ENCODE assay signal across 12 cellular contexts in the genomic region with DNA sequence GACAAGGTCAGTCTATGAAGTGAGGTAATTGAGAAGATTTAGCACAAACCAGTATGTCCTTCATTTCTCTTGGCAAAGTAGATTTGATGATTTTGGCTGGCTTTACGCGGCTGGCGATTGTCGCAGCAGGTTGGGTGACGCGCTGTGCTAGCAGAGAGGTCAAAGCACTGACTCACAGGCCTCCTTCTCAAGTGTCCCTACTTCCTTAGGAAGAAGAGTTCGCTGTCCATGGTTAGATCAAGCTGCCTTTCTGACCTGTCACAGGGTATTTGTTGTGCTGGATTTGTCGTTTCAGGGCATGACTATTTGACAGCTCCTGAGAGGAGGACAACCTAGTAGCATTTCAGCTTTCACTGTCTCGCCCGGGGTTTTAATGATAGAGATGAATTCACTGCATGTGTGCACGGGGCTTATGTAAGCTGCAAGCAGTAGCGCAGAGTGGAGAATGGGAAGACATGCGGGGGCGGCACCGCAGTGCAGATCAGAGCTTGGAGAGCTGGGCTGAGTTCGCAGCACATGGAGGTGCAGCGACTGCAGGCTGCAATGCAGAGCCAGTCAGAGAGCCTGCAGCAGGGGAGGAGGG. TPM values are rescaled to one million over a fixed set of nuclear protein-coding genes. Genes with fewer than 3 reads are reported as not detected.
DNase-seq lines count a peak whose midpoint lies in the region; ATAC-seq and TF ChIP-seq lines count a peak whose summit lies in the region.
"Had no signal": no experiment of that assay in that cellular context is flagged by ENCODE, and none has a peak within 500 bp of the region (broad histone marks: within the 10 kb centered on the region; RNA-seq: fewer than 3 reads in every experiment).

No MANE protein-coding gene starts in this region.

- no peaks in the 10 kb centered on the region for H3K79me1 ChIP-seq in H9 (ENCODE audit: insufficient read depth, low read depth, low read length, poor library complexity, severe bottlenecking)

- no peak overlapping the region for H3K56ac ChIP-seq in H9 (ENCODE audit: insufficient read length, low read depth, low read length)

- H4K5ac ChIP-seq in H9 (ENCODE audit: insufficient read length, low read depth, low read length) = no peak overlapping the region

- H3K9ac ChIP-seq in H9 (ENCODE audit: extremely low read depth, insufficient read length, low read length) (no peak overlapping the region), iPS-15b (ENCODE audit: low read depth, low read length) (no peak overlapping the region)

- H3K9me3 ChIP-seq in H9 (ENCODE audit: control insufficient read depth, low read depth, low read length) (no peaks in the 10 kb centered on the region), iPS-15b (ENCODE audit: control insufficient read depth, insufficient read depth, low read length) (no peaks in the 10 kb centered on the region)
- no peaks in the 10 kb centered on the region for H3K9me3 ChIP-seq in CD8-positive, alpha-beta T cell (ENCODE audit: low read length)

- H2BK20ac ChIP-seq in H9 (ENCODE audit: low read depth, low read length, poor library complexity, severe bottlenecking) = no peak overlapping the region

- H3K14ac ChIP-seq in H9 (ENCODE audit: insufficient read depth, low read length) = no peak overlapping the region

- intact Hi-C loops in CD8-positive, alpha-beta T cell (cut with DNase I, micrococcal nuclease) = loop anchor here (5.0 to 10.0 kb wide), 2 partner anchors 723 to 1196 kb away; no protein-coding TSS in a partner anchor

- H2BK15ac ChIP-seq in H9 (ENCODE audit: low read depth, low read length) = no peak overlapping the region

- H3K27ac ChIP-seq in H9 (ENCODE audit: insufficient read length, low read depth, low read length) = no peak overlapping the region
- no peak overlapping the region for H3K27ac ChIP-seq in CD8-positive, alpha-beta T cell (ENCODE audit: low read depth, low read length)

- no peak overlapping the region for H3K4me2 ChIP-seq in H9 (ENCODE audit: insufficient read depth, insufficient read length, low read length)

- H3K4me1 Mint-ChIP-seq in H9 = peaks cover 6 to 11% of the 10 kb centered on the region in 2 experiments
- no peaks in the 10 kb centered on the region for H3K4me1 Mint-ChIP-seq in CD8-positive, alpha-beta T cell (ENCODE audit: low read depth)

- no peak overlapping the region for H2BK5ac ChIP-seq in H9 (ENCODE audit: insufficient read length, low read length)

- no CpG with 5 or more reads among the region's 17 CpGs for WGBS in H9 (ENCODE audit: extremely low coverage, insufficient read length, low lambda C conversion rate)

- CTCF ChIA-PET in CD8-positive, alpha-beta T cell (lab: Charles Lee) = interaction anchor here (1.6 kb wide), 1 partner anchor 937 kb away, joined by 4 read pairs; no protein-coding TSS in a partner anchor

- no peak overlapping the region for H3K23ac ChIP-seq in H9 (ENCODE audit: insufficient read length, low read depth, low read length)

- no peaks in the 10 kb centered on the region for H3K9me3 Mint-ChIP-seq in H9
- H3K9me3 Mint-ChIP-seq in CD8-positive, alpha-beta T cell = no peaks in the 10 kb centered on the region
- H3K9me3 Mint-ChIP-seq: activated T-cell treated with anti-CD3 and anti-CD28 coated beads, Interleukin-2, amount 50 U/mL, for 4 hours had no signal

- POLR2A ChIA-PET in CD8-positive, alpha-beta T cell (lab: Charles Lee) = no interaction called here

- H3K79me2 ChIP-seq in H9 (ENCODE audit: insufficient read depth, low read length) = no peaks in the 10 kb centered on the region

- no peaks in the 10 kb centered on the region for H3K36me3 Mint-ChIP-seq in H9 (ENCODE audit: insufficient read depth in 1 of 3, low read depth in 3 of 3)
- no peaks in the 10 kb centered on the region for H3K36me3 Mint-ChIP-seq in CD8-positive, alpha-beta T cell

- ATAC-seq in GM21367 (IDR thresholded peaks at IDR 0.05; ENCODE audit: unreplicated experiment) = no peak
- no peak for ATAC-seq in CD8-positive, alpha-beta T cell
- ATAC-seq in GM19467 (IDR thresholded peaks at IDR 0.05; ENCODE audit: unreplicated experiment) = no peak
- no peak for ATAC-seq in GM21825 (IDR thresholded peaks at IDR 0.05; ENCODE audit: unreplicated experiment)
- ATAC-seq: activated T-cell treated with anti-CD3 and anti-CD28 coated beads, Interleukin-2, amount 50 U/mL, for 4 hours had no signal

- H3K27me3 Mint-ChIP-seq in H9 (ENCODE audit: low read depth) = no peaks in the 10 kb centered on the region
- peaks cover 4% of the 10 kb centered on the region for H3K27me3 Mint-ChIP-seq in CD8-positive, alpha-beta T cell (ENCODE audit: low read depth)

- H3K27me3 ChIP-seq in H9 (ENCODE audit: insufficient read depth, low read length) = no peaks in the 10 kb centered on the region
- no peaks in the 10 kb centered on the region for H3K27me3 ChIP-seq in iPS-15b (ENCODE audit: control insufficient read depth, insufficient read depth, low read length)
- H3K27me3 ChIP-seq in CD8-positive, alpha-beta T cell (ENCODE audit: insufficient read depth, low read length) = no peaks in the 10 kb centered on the region

- no peaks in the 10 kb centered on the region for H3K36me3 ChIP-seq in iPS-15b (ENCODE audit: control insufficient read depth, insufficient read depth, low read length)
- no peaks in the 10 kb centered on the region for H3K36me3 ChIP-seq in CD8-positive, alpha-beta T cell (ENCODE audit: insufficient read depth, low read length)

- H3K4me3 Mint-ChIP-seq in H9 = no peak overlapping the region
- no peak overlapping the region for H3K4me3 Mint-ChIP-seq in CD8-positive, alpha-beta T cell
- H3K4me3 Mint-ChIP-seq: activated T-cell treated with anti-CD3 and anti-CD28 coated beads, Interleukin-2, amount 50 U/mL, for 4 hours had no signal

- 0 out of 2 replicates have a peak, but pooled peaks cover 2% of the 10 kb centered on the region for H3K4me1 ChIP-seq in H9 (ENCODE audit: insufficient read depth, low read length)
- peaks cover 9% of the 10 kb centered on the region for H3K4me1 ChIP-seq in iPS-15b (ENCODE audit: control insufficient read depth, insufficient read depth, low read length)
- no peaks in the 10 kb centered on the region for H3K4me1 ChIP-seq in CD8-positive, alpha-beta T cell (ENCODE audit: insufficient read depth, low read length)

- H2AFZ ChIP-seq in H9 (ENCODE audit: low read length) = no peak overlapping the region

- no peak overlapping the region for H4K91ac ChIP-seq in H9 (ENCODE audit: insufficient read length, low read depth, low read length)

- TF ChIP-seq CTCF in H9 (conservative IDR thresholded peaks at IDR 0.05) = no peak
- TF ChIP-seq CTCF in cardiac fibroblast (IDR thresholded peaks at IDR 0.05; ENCODE audit: low read depth, low read length) = no peak
- TF ChIP-seq CTCF in retinal pigment epithelial cell (conservative IDR thresholded peaks at IDR 0.05; ENCODE audit: low read depth, low read length) = no peak
- TF ChIP-seq CTCF in CD8-positive, alpha-beta T cell (IDR thresholded peaks at IDR 0.05) = no peak

- no peak overlapping the region for H3K4ac ChIP-seq in H9 (ENCODE audit: low read depth, low read length)

- no peak overlapping the region for H2AK5ac ChIP-seq in H9 (ENCODE audit: insufficient read length, low read length)

- no peaks in the 10 kb centered on the region for H3K23me2 ChIP-seq in H9 (ENCODE audit: insufficient read length, low read depth, low read length, poor library complexity, severe bottlenecking)

- no peak overlapping the region for H2BK12ac ChIP-seq in H9 (ENCODE audit: insufficient read length, low read depth, low read length)

- H2BK120ac ChIP-seq in H9 (ENCODE audit: low read depth, low read length, poor library complexity, severe bottlenecking) = no peak overlapping the region

- H3T11ph ChIP-seq in H9 (ENCODE audit: low read length) = no peak overlapping the region

- no peak overlapping the region; a peak in 1 of 7 replicates for H3K27ac Mint-ChIP-seq in H9
- no peak overlapping the region for H3K27ac Mint-ChIP-seq in CD8-positive, alpha-beta T cell

- H3K18ac ChIP-seq in H9 (ENCODE audit: insufficient read length, low read depth, low read length) = no peak overlapping the region

- DNase-seq in H9 (peak; percentile 60), cardiac fibroblast (ENCODE audit: low read depth in 2 of 2) (peak; percentile 47 to 70), retinal pigment epithelial cell (ENCODE audit: low read depth) (peak; percentile 19)
- no peak for DNase-seq in CD8-positive, alpha-beta T cell
- DNase-seq: activated T-cell treated with anti-CD3 and anti-CD28 coated beads, Interleukin-2, amount 50 U/mL, for 4 hours; NCI-H2081 treated with DMSO at 0.1 percent for 48 hours; stimulated activated CD4-positive, alpha-beta T cell treated with anti-CD3 and anti-CD28 coated beads, Interleukin-15, amount 100 ng/mL, for 24 hours had no signal

- H4K20me1 ChIP-seq in H9 (ENCODE audit: control insufficient read depth, insufficient read depth, insufficient read length) = no peaks in the 10 kb centered on the region

- no peak overlapping the region for H4K8ac ChIP-seq in H9 (replicated peaks; ENCODE audit: insufficient read length, low read depth, low read length)

- H3K4me3 ChIP-seq in cardiac fibroblast (replicated peaks in 1 of 2; ENCODE audit: low read depth in 2 of 2, low read length in 2 of 2) (no peak overlapping the region), iPS-15b (ENCODE audit: low read depth, low read length) (peak overlapping the region; percentile 16), retinal pigment epithelial cell (ENCODE audit: low read length) (no peak overlapping the region)
- H3K4me3 ChIP-seq in CD8-positive, alpha-beta T cell (ENCODE audit: low read depth, low read length) = no peak overlapping the region

RNA-seq across cellular contexts. Expression of gene XCL1, which starts 32.8 kb away (rescaled TPM):
- 0.22 and 0.26 TPM in 2 replicates for total RNA-seq in H9 (2021)
- 1 to 10 TPM; 5.3 to 6.2 TPM for total RNA-seq in CD8-positive, alpha-beta T cell
- total RNA-seq: urinary bladder had no signal

Comparison
In these comparisons a context has a peak if more than half of its experiments do, and no peak if none do; other contexts are left out.
1. DNase-seq: peak in H9 (single experiment), cardiac fibroblast (2 of 2) and retinal pigment epithelial cell (single experiment); none in CD8-positive, alpha-beta T cell (0 of 7).